ENCODE assay signal across 27 cellular contexts in the genomic region with DNA sequence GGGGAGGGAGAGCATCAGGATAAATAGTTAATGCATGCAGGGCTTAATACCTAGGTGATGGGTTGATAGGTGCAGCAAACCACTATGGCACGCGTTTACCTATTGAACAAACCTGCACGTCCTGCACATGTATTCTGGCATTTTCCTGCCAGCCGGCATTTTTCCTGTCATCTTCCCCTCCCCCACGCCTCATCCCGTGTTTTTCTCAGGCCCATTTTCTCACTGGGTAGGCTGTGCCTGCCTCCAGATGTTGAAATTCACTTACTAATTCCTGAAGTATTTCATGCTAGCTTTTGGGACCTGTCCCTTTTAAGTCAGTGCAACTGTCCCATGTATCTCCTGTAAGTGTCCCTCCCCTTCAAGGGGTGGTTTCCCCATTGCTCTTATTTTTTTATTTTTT.
A peak's percentile ranks its signal among the peaks of the same experiment; 100 is the strongest.
DNase-seq lines count a peak whose midpoint lies in the region; TF ChIP-seq lines count a peak whose summit lies in the region.
"Had no signal": no experiment of that assay in that cellular context is flagged by ENCODE, and none has a peak within 500 bp of the region (broad histone marks: within the 10 kb centered on the region; RNA-seq: fewer than 3 reads in every experiment).

No MANE protein-coding gene starts in this region.

- no peaks in the 10 kb centered on the region for H3K27me3 ChIP-seq in trophoblast cell (ENCODE audit: insufficient read depth, low read length)
- H3K27me3 ChIP-seq: BE2C; BLaER1; BLaER1 treated with 17β-estradiol and CSF1 and Interleukin-3, amounts not matched to agents 10 nM and 100 nM had no signal

- no peak overlapping the region for H3K23ac ChIP-seq in trophoblast cell (ENCODE audit: low read length)

- H3K79me2 ChIP-seq in trophoblast cell (ENCODE audit: control insufficient read depth, insufficient read depth, low read length, poor library complexity) (no peaks in the 10 kb centered on the region), OCI-LY7 (ENCODE audit: insufficient read depth, low read depth, low read length) (no peaks in the 10 kb centered on the region)

- H4K8ac ChIP-seq in trophoblast cell (ENCODE audit: low read depth, low read length), result no peak overlapping the region

- H3K27ac ChIP-seq in trophoblast cell (ENCODE audit: low read depth, low read length) (no peak overlapping the region), OCI-LY7 (ENCODE audit: low read depth, low read length, poor library complexity, severe bottlenecking) (no peak overlapping the region)
- H3K27ac ChIP-seq: 22Rv1; A549; BLaER1; BLaER1 treated with 17β-estradiol and CSF1 and Interleukin-3, amounts not matched to agents 10 nM and 100 nM; C4-2B had no signal

- no peak overlapping the region for H2AFZ ChIP-seq in trophoblast cell (ENCODE audit: insufficient read depth, low read length, poor library complexity)
- H2AFZ ChIP-seq in OCI-LY7 (ENCODE audit: low read length), result no peak overlapping the region

- H3K9ac ChIP-seq in trophoblast cell (ENCODE audit: low read length), result no peak overlapping the region
- H3K9ac ChIP-seq: BLaER1; BLaER1 treated with 17β-estradiol and CSF1 and Interleukin-3, amounts not matched to agents 10 nM and 100 nM had no signal

- H3K4me3 ChIP-seq in trophoblast cell (ENCODE audit: low read depth, low read length) (no peak overlapping the region), OCI-LY7 (ENCODE audit: low read depth, low read length, poor library complexity, severe bottlenecking) (no peak overlapping the region)
- H3K4me3 ChIP-seq: A549; BLaER1; BLaER1 treated with 17β-estradiol and CSF1 and Interleukin-3, amounts not matched to agents 10 nM and 100 nM had no signal

- no peaks in the 10 kb centered on the region for H3K9me2 ChIP-seq in OCI-LY7 (ENCODE audit: insufficient read depth, low read length)

- H3K79me1 ChIP-seq in trophoblast cell (ENCODE audit: low read length), result peaks cover 8% of the 10 kb centered on the region

- no peak overlapping the region for H4K91ac ChIP-seq in trophoblast cell (ENCODE audit: low read depth, low read length)

- H3K4me1 ChIP-seq in trophoblast cell (ENCODE audit: control insufficient read depth in 1 of 2, insufficient read depth in 2 of 2, low read length in 2 of 2), result peaks cover 10% of the 10 kb centered on the region in 2 experiments
- no peaks in the 10 kb centered on the region for H3K4me1 ChIP-seq in OCI-LY7 (ENCODE audit: insufficient read depth, low read length, poor library complexity, severe bottlenecking)
- H3K4me1 ChIP-seq: A549; BE2C; BLaER1; BLaER1 treated with 17β-estradiol and CSF1 and Interleukin-3, amounts not matched to agents 10 nM and 100 nM; Caco-2 had no signal

- H3K4ac ChIP-seq in trophoblast cell (ENCODE audit: low read depth, low read length), result no peak overlapping the region

- no peak overlapping the region for H4K12ac ChIP-seq in trophoblast cell (ENCODE audit: low read depth, low read length)

- intact Hi-C loops in OCI-LY7 (cut with micrococcal nuclease; ENCODE audit: unreplicated experiment), result no loop called here

- no peak overlapping the region for H2AK5ac ChIP-seq in trophoblast cell (ENCODE audit: low read length)

- no peaks in the 10 kb centered on the region for H4K20me1 ChIP-seq in OCI-LY7 (ENCODE audit: insufficient read depth, low read length)
- H4K20me1 ChIP-seq: BLaER1; BLaER1 treated with 17β-estradiol and CSF1 and Interleukin-3, amounts not matched to agents 10 nM and 100 nM had no signal

- no peak overlapping the region for H2BK12ac ChIP-seq in trophoblast cell (ENCODE audit: low read length)

- BruUV-seq in OCI-LY7 (replicated peaks; lab: Mats Ljungman, UMichigan), result no TSS peak

- DNase-seq in trophoblast cell (peak; percentile 56 to 65), OCI-LY7 (ENCODE audit: low spot score) (no peak)
- DNase-seq: 8988T; ACHN; AML-193; BE2C; C1 segment of cervical spinal cord; Caco-2; Calu3; CD4-positive, alpha-beta memory T cell; CD4-positive, alpha-beta T cell; CD4-positive, CD25-positive, alpha-beta regulatory T cell; CD8-positive, alpha-beta memory T cell; CD8-positive, alpha-beta T cell; COR-L47; DMS 273 treated with DMSO at 0.1 percent for 48 hours; DMS153; DMS53; DMS79; DMS79 treated with DMSO at 0.1 percent for 48 hours; DND-41; EL had no signal

- no CpG with 5 or more reads among the region's 6 CpGs for WGBS in trophoblast cell (ENCODE audit: extremely low coverage, insufficient coverage, insufficient read length)

- H3K14ac ChIP-seq in trophoblast cell (ENCODE audit: low read length), result no peak overlapping the region

- no peak overlapping the region for H3K18ac ChIP-seq in trophoblast cell (ENCODE audit: low read length)

- H2BK120ac ChIP-seq in trophoblast cell (ENCODE audit: insufficient read depth, low read length, poor library complexity), result no peak overlapping the region

- no peak for TF ChIP-seq CTCF in OCI-LY7 (conservative IDR thresholded peaks at IDR 0.05; ENCODE audit: low read length)

- no peak overlapping the region for H3K4me2 ChIP-seq in trophoblast cell (ENCODE audit: low read length)
- no peak overlapping the region for H3K4me2 ChIP-seq in OCI-LY7 (ENCODE audit: low read length)
- H3K4me2 ChIP-seq: A549; BLaER1; BLaER1 treated with 17β-estradiol and CSF1 and Interleukin-3, amounts not matched to agents 10 nM and 100 nM had no signal

- peaks cover 1% of the 10 kb centered on the region for H3K9me3 ChIP-seq in trophoblast cell (ENCODE audit: insufficient read depth, low read depth, low read length)
- H3K9me3 ChIP-seq in OCI-LY7 (ENCODE audit: low read length), result no peaks in the 10 kb centered on the region
- H3K9me3 ChIP-seq: A549, BE2C, BLaER1 had no signal

- POLR2A ChIA-PET in OCI-LY7 (lab: Charles Lee), result interaction anchor here (0.6 kb wide), 1 partner anchor 1408 kb away, joined by 3 read pairs; no protein-coding TSS in a partner anchor

- H3K36me3 ChIP-seq in trophoblast cell (ENCODE audit: control insufficient read depth in 1 of 2, insufficient read depth in 2 of 2, low read length in 2 of 2) (no peaks in the 10 kb centered on the region), OCI-LY7 (ENCODE audit: insufficient read depth, low read length) (no peaks in the 10 kb centered on the region)
- H3K36me3 ChIP-seq: BE2C; BLaER1; BLaER1 treated with 17β-estradiol and CSF1 and Interleukin-3, amounts not matched to agents 10 nM and 100 nM had no signal

- CTCF ChIA-PET in OCI-LY7 (lab: Charles Lee; ENCODE audit: unreplicated experiment), result interaction anchor here (0.6 kb wide), 1 partner anchor 186 kb away, joined by 3 read pairs; no protein-coding TSS in a partner anchor

- no peak overlapping the region for H2BK5ac ChIP-seq in trophoblast cell (ENCODE audit: low read depth, low read length, poor library complexity)
